In the genomic region with DNA sequence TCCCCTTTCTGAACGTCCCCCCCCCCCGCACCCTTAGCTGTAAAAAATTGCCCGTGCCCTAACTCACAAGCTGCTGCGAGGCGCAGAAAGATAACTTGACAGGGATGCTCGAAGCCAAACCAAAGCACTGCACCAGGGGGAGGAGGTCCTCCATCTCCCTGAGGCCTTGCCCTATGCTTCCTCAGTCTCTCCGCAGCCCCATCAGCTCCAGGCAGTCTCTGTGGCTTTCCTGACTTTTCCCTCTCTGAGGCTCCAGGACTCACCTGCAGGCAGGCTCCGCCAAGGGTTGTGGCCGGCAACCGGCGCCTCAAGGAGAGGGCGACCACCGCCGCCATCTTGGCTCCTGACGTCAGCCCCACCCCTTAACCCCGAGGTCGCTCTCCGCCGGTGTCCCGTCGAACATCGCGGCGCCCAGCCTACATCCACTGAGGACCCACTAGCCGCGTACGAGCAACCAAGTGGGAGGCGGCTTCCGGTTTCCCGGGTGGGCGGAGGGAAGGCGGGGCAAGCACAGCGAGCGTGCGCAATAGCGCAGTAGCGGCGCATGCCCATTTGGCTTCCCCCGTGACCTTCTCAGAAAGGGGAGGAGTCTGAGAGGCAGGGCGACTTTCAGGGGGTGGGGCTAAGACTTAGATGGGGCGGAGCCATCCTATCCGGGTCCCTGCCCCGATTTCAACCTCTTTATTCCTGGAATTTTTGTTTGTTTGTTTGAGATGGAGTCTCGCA, we compare ENCODE assay signal across 8 cellular contexts. TPM values are rescaled to one million over a fixed set of nuclear protein-coding genes. Genes with fewer than 3 reads are reported as not detected.
DNase-seq lines count a peak whose midpoint lies in the region; ATAC-seq and TF ChIP-seq lines count a peak whose summit lies in the region.

SDHB (minus strand) TSS at position 348 of the 726 bp plus-strand sequence; CDS start at position 335, 13 bp downstream.

- TF ChIP-seq POLR2A in GM19099 (IDR thresholded peaks at IDR 0.05; ENCODE audit: extremely low read depth, insufficient read length, low read depth): peak; percentile 83

- DNase-seq in AG20443 (ENCODE audit: low spot score): peak; percentile 99
- peak; percentile 94 for DNase-seq in NCI-H510A (lab: John Stamatoyannopoulos, UW)
- DNase-seq in activated CD4-positive, alpha-beta T cell treated with anti-CD3 and anti-CD28 coated beads for 1 hour: peak; percentile 99
- peak; percentile 99 for DNase-seq in cerebellum (ENCODE audit: low spot score)
- DNase-seq in islet precursor cell: peak; percentile 99
- DNase-seq in stimulated activated CD4-positive, alpha-beta T cell treated with anti-CD3 and anti-CD28 coated beads, Interleukin-12 subunit alpha, Interleukin-12 subunit beta, amount 100 ng/mL, for 48 hours (ENCODE audit: low read depth in 2 of 3, low spot score in 1 of 3): peak; percentile 97 to 99 (median 99)

- ATAC-seq in HG03432 (IDR thresholded peaks at IDR 0.05; ENCODE audit: unreplicated experiment): peak; percentile 98

RNA-seq across cellular contexts. Expression of gene SDHB, which starts in this region (rescaled TPM):
- 57.2 TPM for total RNA-seq in cerebellum

Comparison
In these comparisons a context has a peak if more than half of its experiments do, and no peak if none do; other contexts are left out.
1. Peak in every context shown above with its lines: DNase-seq and ATAC-seq.